Comparison of ENCODE assay signal across 8 cellular contexts in genomic region chr11:20363500-20364411, GRCh38. TPM values are rescaled to one million over a fixed set of nuclear protein-coding genes. Genes with fewer than 3 reads are reported as not detected.
DNase-seq lines count a peak whose midpoint lies in the region; ATAC-seq and TF ChIP-seq lines count a peak whose summit lies in the region.

Gene HTATIP2 (plus strand): TSS chr11:20363714. CDS start chr11:20364238, 524 bp downstream.

- ATAC-seq in GM18505 (IDR thresholded peaks at IDR 0.05; ENCODE audit: unreplicated experiment) (peak; percentile 96), HG02642 (IDR thresholded peaks at IDR 0.05; ENCODE audit: poor library complexity, unreplicated experiment) (peak; percentile 97)

- H3K27me3 Mint-ChIP-seq in activated CD4-positive, alpha-beta memory T cell treated with anti-CD3 and anti-CD28 coated beads, Interleukin-2, amount 10 ng/mL, durations not matched to agents 7 days and 5 days = no peaks in the 10 kb centered on the region

- no peaks in the 10 kb centered on the region for H3K9me3 Mint-ChIP-seq in activated CD4-positive, alpha-beta memory T cell treated with anti-CD3 and anti-CD28 coated beads, Interleukin-2, amount 10 ng/mL, durations not matched to agents 7 days and 5 days

- peak within 1 kb of the TSS; percentile 81 for H3K4me3 Mint-ChIP-seq in activated CD4-positive, alpha-beta memory T cell treated with anti-CD3 and anti-CD28 coated beads, Interleukin-2, amount 10 ng/mL, durations not matched to agents 7 days and 5 days

- peak; percentile 77 for TF ChIP-seq POLR2A in GM18505 (IDR thresholded peaks at IDR 0.05; ENCODE audit: borderline replicate concordance, extremely low read depth, insufficient read depth, insufficient read length)

- CTCF ChIA-PET in activated CD4-positive, alpha-beta memory T cell treated with anti-CD3 and anti-CD28 coated beads, Interleukin-2, amount 10 ng/mL, durations not matched to agents 7 days and 5 days (lab: Charles Lee) = interaction anchor here (0.6 to 3.0 kb wide), 5 partner anchors 9 to 236 kb away, joined by 3 to 16 read pairs (median 4); partner anchors contain the start of gene PRMT3

- POLR2A ChIA-PET in activated CD4-positive, alpha-beta memory T cell treated with anti-CD3 and anti-CD28 coated beads, Interleukin-2, amount 10 ng/mL, durations not matched to agents 7 days and 5 days (lab: Charles Lee) = interaction anchor here (0.7 to 2.2 kb wide), 15 partner anchors 8 to 46 kb away, joined by 3 to 10 read pairs (median 4); no protein-coding TSS in a partner anchor

- H3K4me1 Mint-ChIP-seq in activated CD4-positive, alpha-beta memory T cell treated with anti-CD3 and anti-CD28 coated beads, Interleukin-2, amount 10 ng/mL, durations not matched to agents 7 days and 5 days = peaks cover 61% of the 10 kb centered on the region

- peak within 1 kb of the TSS; percentile 77 for H3K27ac Mint-ChIP-seq in activated CD4-positive, alpha-beta memory T cell treated with anti-CD3 and anti-CD28 coated beads, Interleukin-2, amount 10 ng/mL, durations not matched to agents 7 days and 5 days

- DNase-seq in NCI-H2107 treated with DMSO at 0.1 percent for 48 hours (lab: John Stamatoyannopoulos, UW; ENCODE audit: unreplicated experiment) (peak; percentile 13), lung microvascular endothelial cell (ENCODE audit: low read depth in 2 of 2) (peak; percentile 63 to 75), DMS114 treated with DMSO at 0.1 percent for 48 hours (lab: John Stamatoyannopoulos, UW; ENCODE audit: unreplicated experiment) (no peak)
- peak; percentile 75 for DNase-seq in activated CD4-positive, alpha-beta memory T cell treated with anti-CD3 and anti-CD28 coated beads, Interleukin-2, amount 10 ng/mL, durations not matched to agents 7 days and 5 days
- DNase-seq in effector CD4-positive, alpha-beta T cell = peak; percentile 59
- peak; percentile 41 to 71 (median 50) for DNase-seq in stimulated activated CD4-positive, alpha-beta T cell treated with anti-CD3 and anti-CD28 coated beads, TNF-alpha, amount 100 ng/mL, for 24 hours (ENCODE audit: low read depth in 3 of 3)

- peaks cover 28% of the 10 kb centered on the region for H3K36me3 Mint-ChIP-seq in activated CD4-positive, alpha-beta memory T cell treated with anti-CD3 and anti-CD28 coated beads, Interleukin-2, amount 10 ng/mL, durations not matched to agents 7 days and 5 days (ENCODE audit: low read depth)

RNA-seq across cellular contexts. Expression of gene HTATIP2, which starts in this region (rescaled TPM):
- total RNA-seq in activated CD4-positive, alpha-beta memory T cell treated with anti-CD3 and anti-CD28 coated beads, Interleukin-2, amount 10 ng/mL, durations not matched to agents 7 days and 5 days = 10 to 100 TPM; 48.6 to 50.0 TPM
- 59.1 and 92.1 TPM in 2 replicates for total RNA-seq in lung microvascular endothelial cell
